In genomic region chr6:88567696-88568095, GRCh38 we compare ENCODE assay signal across 2 cellular contexts.
A peak's percentile ranks its signal among the peaks of the same experiment; 100 is the strongest.
TF ChIP-seq lines count a peak whose summit lies in the region.

No MANE protein-coding gene starts in this region.

TF ChIP-seq in HepG2, 621 proteins besides CTCF, POLR2A, EP300 and RAD21:
- TF ChIP-seq CEBPB (IDR thresholded peaks at IDR 0.05; ENCODE audit: borderline replicate concordance, low read depth, low read length) (peak; percentile 68), NR1H2 (CRISPR knock-in tag; IDR thresholded peaks at IDR 0.05; ENCODE audit: borderline replicate concordance, low read depth) (no peak)
TF ChIP-seq in HepG2: peak in this region for 1.

TF ChIP-seq in K562, 482 proteins besides CTCF, POLR2A, EP300 and RAD21:
- TF ChIP-seq CEBPB (tag; IDR thresholded peaks at IDR 0.05), result peak; percentile 62
- no peak for TF ChIP-seq CEBPG (CRISPR knock-in tag; IDR thresholded peaks at IDR 0.05)
- TF ChIP-seq CEBPG (tag; conservative IDR thresholded peaks at IDR 0.05 in 1 of 2, IDR thresholded peaks at IDR 0.05 in 1 of 2), result 0 out of 4 replicates have a peak, but pooled peaks of 1 of the 2 experiments have one; percentile 24
- TF ChIP-seq NCOA2 (IDR thresholded peaks at IDR 0.05; ENCODE audit: partially characterized antibody in 2 of 2), result no peak
